Comparison of ENCODE assay signal across 1 cellular context in the genomic region with DNA sequence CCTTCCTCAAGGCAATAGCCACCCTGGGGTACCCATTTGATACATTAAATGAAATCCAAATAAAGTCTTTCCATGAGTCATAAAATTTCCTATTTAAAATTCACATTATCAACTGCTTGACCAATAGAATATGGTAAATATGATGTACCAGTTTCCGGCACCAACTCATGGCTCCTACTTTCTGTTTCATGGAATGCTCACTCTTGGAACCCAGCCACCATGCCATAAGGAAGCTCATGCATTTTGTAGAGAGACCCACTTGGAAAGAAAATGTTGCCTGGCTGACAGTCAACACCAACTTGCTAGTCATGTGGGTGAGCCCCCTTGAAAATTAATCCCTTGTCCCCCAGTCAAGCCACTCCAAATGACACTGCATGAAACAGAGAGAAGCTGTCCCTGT.
TF ChIP-seq lines count a peak whose summit lies in the region.

No MANE protein-coding gene starts in this region.

TF ChIP-seq in HepG2, 621 proteins besides CTCF, POLR2A, EP300 and RAD21:
- no peak for TF ChIP-seq ZNF383 (CRISPR knock-in tag; IDR thresholded peaks at IDR 0.05; ENCODE audit: borderline replicate concordance)
- no peak for TF ChIP-seq ZNF337 (CRISPR knock-in tag; IDR thresholded peaks at IDR 0.05; ENCODE audit: borderline replicate concordance, low read depth)
- TF ChIP-seq ZNF136 (CRISPR knock-in tag; IDR thresholded peaks at IDR 0.05; ENCODE audit: low read depth), result no peak
